1 cellular context compared by ENCODE assay signal in genomic region chr11:72716291-72716690, GRCh38.
TF ChIP-seq lines count a peak whose summit lies in the region.

No MANE protein-coding gene starts in this region.

TF ChIP-seq in WTC11, 78 proteins besides CTCF, POLR2A, EP300 and RAD21 (continued from another document):
- no peak for TF ChIP-seq STAT6 (CRISPR knock-in tag; conservative IDR thresholded peaks at IDR 0.05; ENCODE audit: low read depth)
- TF ChIP-seq ZNF671 (CRISPR knock-in tag; IDR thresholded peaks at IDR 0.05): no peak
- no peak for TF ChIP-seq GRHL2 (CRISPR knock-in tag; IDR thresholded peaks at IDR 0.05; ENCODE audit: insufficient replicate concordance, severe bottlenecking)
- no peak for TF ChIP-seq ATF3 (CRISPR knock-in tag; conservative IDR thresholded peaks at IDR 0.05)
